In the genomic region with DNA sequence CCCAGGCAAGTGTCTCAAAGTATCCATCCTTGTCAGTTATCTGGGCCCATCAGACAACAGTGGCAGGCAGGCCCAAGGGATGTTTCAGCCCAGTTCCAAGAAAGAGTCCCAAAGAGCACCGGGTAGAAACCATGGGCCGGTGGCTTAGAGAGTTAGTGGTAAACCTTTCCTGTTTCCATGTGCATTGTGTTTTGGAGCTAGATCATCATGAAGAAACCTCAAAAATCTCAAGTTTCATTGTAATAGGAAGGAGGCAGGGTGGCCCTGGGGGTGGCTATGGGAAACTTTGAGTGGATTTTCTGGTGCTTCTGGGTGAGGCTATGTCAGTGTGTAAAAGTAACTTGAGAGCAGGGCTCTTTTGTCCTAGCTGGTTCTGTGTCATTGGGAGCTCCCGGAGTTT, we compare ENCODE assay signal across 13 cellular contexts.
DNase-seq lines count a peak whose midpoint lies in the region; FAIRE-seq and TF ChIP-seq lines count a peak whose summit lies in the region.
"Had no signal": no experiment of that assay in that cellular context is flagged by ENCODE, and none has a peak within 500 bp of the region (broad histone marks: within the 10 kb centered on the region; RNA-seq: fewer than 3 reads in every experiment).

No MANE protein-coding gene starts in this region.

- no peaks in the 10 kb centered on the region for H3K4me1 ChIP-seq in BE2C

- no peaks in the 10 kb centered on the region for H3K9me3 ChIP-seq in BE2C

- no peak for TF ChIP-seq CTCF in BE2C (IDR thresholded peaks at IDR 0.05; ENCODE audit: low read depth, low read length)

- no peaks in the 10 kb centered on the region for H3K36me3 ChIP-seq in BE2C

- no peak for TF ChIP-seq POLR2A in GM12892 (IDR thresholded peaks at IDR 0.05; ENCODE audit: low read depth, low read length)

- no peak for FAIRE-seq in GM12892 (lab: Jason Lieb, UNC)
- FAIRE-seq: kidney had no signal

- H3K27me3 ChIP-seq in BE2C = peaks cover 7% of the 10 kb centered on the region; the same call in 1 of the 2 replicates

- H3K4me3 ChIP-seq in BE2C (ENCODE audit: low read depth, low read length) = no peak overlapping the region
- H3K4me3 ChIP-seq: GM23338 had no signal

- peak; percentile 69 for DNase-seq in stimulated activated CD4-positive, alpha-beta T cell treated with anti-CD3 and anti-CD28 coated beads, Interleukin-15, amount 100 ng/mL, for 24 hours
- no peak for DNase-seq in stimulated activated CD4-positive, alpha-beta T cell treated with anti-CD3 and anti-CD28 coated beads, Interleukin-4, amount 100 ng/mL, for 1 hour
- DNase-seq in activated CD4-positive, alpha-beta T cell treated with anti-CD3 and anti-CD28 coated beads, Interleukin-2, amount 50 U/mL, for 4 hours = peak; percentile 22 to 42
- DNase-seq in fibroblast of gingiva (ENCODE audit: low read depth) (peak; percentile 37), stromal cell of bone marrow (ENCODE audit: low read depth) (peak; percentile 42), BE2C (no peak), DMS79 (lab: John Stamatoyannopoulos, UW) (no peak), GM12892 (ENCODE audit: insufficient read length) (no peak)
- DNase-seq: AML-193, kidney, NCI-H226, substantia nigra had no signal

Comparison
In these comparisons a context has a peak if more than half of its experiments do, and no peak if none do; other contexts are left out.
1. DNase-seq: peak in stimulated activated CD4-positive, alpha-beta T cell treated with anti-CD3 and anti-CD28 coated beads, Interleukin-15, amount 100 ng/mL, for 24 hours (single experiment), activated CD4-positive, alpha-beta T cell treated with anti-CD3 and anti-CD28 coated beads, Interleukin-2, amount 50 U/mL, for 4 hours (2 of 2), fibroblast of gingiva (single experiment) and stromal cell of bone marrow (single experiment); none in stimulated activated CD4-positive, alpha-beta T cell treated with anti-CD3 and anti-CD28 coated beads, Interleukin-4, amount 100 ng/mL, for 1 hour (single experiment), BE2C (single experiment), DMS79 (single experiment) and GM12892 (single experiment).